ENCODE assay signal across 8 cellular contexts in genomic region chr13:21176982-21177284, GRCh38. TPM values are rescaled to one million over a fixed set of nuclear protein-coding genes. Genes with fewer than 3 reads are reported as not detected.
DNase-seq lines count a peak whose midpoint lies in the region; ATAC-seq and TF ChIP-seq lines count a peak whose summit lies in the region.

No MANE protein-coding gene starts in this region.

- H3K9me3 Mint-ChIP-seq in activated naive CD4-positive, alpha-beta T cell treated with anti-CD3 and anti-CD28 coated beads, Interleukin-2, amount 10 ng/mL, durations not matched to agents 7 days and 5 days = no peaks in the 10 kb centered on the region
- no peaks in the 10 kb centered on the region for H3K9me3 Mint-ChIP-seq in stimulated activated naive B cell treated with anti-CD40 and anti-IgM and Interleukin-4, amounts not matched to agents 10 μg/mL and 1 μg/mL and 100 μg/mL, for 72 hours

- H3K27me3 Mint-ChIP-seq in activated naive CD4-positive, alpha-beta T cell treated with anti-CD3 and anti-CD28 coated beads, Interleukin-2, amount 10 ng/mL, durations not matched to agents 7 days and 5 days = peaks cover 6% of the 10 kb centered on the region
- H3K27me3 Mint-ChIP-seq in stimulated activated naive B cell treated with anti-CD40 and anti-IgM and Interleukin-4, amounts not matched to agents 10 μg/mL and 1 μg/mL and 100 μg/mL, for 72 hours = no peaks in the 10 kb centered on the region

- no peak for TF ChIP-seq CTCF in A673 (conservative IDR thresholded peaks at IDR 0.05; ENCODE audit: low read depth, low read length)

- intact Hi-C loops in A673 (cut with micrococcal nuclease; ENCODE audit: unreplicated experiment) = loop anchor here (10.0 kb wide), 1 partner anchor 682 kb away; no protein-coding TSS in a partner anchor

- no peak for DNase-seq in A673 (ENCODE audit: low spot score)
- no peak for DNase-seq in activated naive CD4-positive, alpha-beta T cell treated with anti-CD3 and anti-CD28 coated beads, Interleukin-2, amount 10 ng/mL, durations not matched to agents 7 days and 5 days
- DNase-seq in stimulated activated naive B cell treated with anti-CD40 and anti-IgM and Interleukin-4, amounts not matched to agents 10 μg/mL and 1 μg/mL and 100 μg/mL, for 72 hours = no peak
- DNase-seq in AG20443 (ENCODE audit: low spot score) = no peak
- no peak for DNase-seq in DMS53 (lab: John Stamatoyannopoulos, UW)

- CTCF ChIA-PET in A673 (lab: Charles Lee) = no interaction called here
- CTCF ChIA-PET in activated naive CD4-positive, alpha-beta T cell treated with anti-CD3 and anti-CD28 coated beads, Interleukin-2, amount 10 ng/mL, durations not matched to agents 7 days and 5 days (lab: Charles Lee) = interaction anchor here (0.7 to 2.4 kb wide), 3 partner anchors 66 to 300 kb away, joined by 4 to 13 read pairs (median 10); no protein-coding TSS in a partner anchor

- no TSS peak for BruUV-seq in A673 (replicated peaks; lab: Mats Ljungman, UMichigan)

- H3K36me3 ChIP-seq in A673 (ENCODE audit: insufficient read depth, low read length, poor library complexity, severe bottlenecking) = peaks cover 23% of the 10 kb centered on the region
- H3K36me3 ChIP-seq in iPS-15b (ENCODE audit: control insufficient read depth, insufficient read depth, low read length) = no peaks in the 10 kb centered on the region

- H3K4me1 ChIP-seq in A673 (ENCODE audit: insufficient read depth, low read length, poor library complexity, severe bottlenecking) = peaks cover 33% of the 10 kb centered on the region
- H3K4me1 ChIP-seq in iPS-15b (ENCODE audit: control insufficient read depth, insufficient read depth, low read length) = peaks cover 4% of the 10 kb centered on the region

- H3K9ac ChIP-seq in iPS-15b (ENCODE audit: low read depth, low read length) = peak overlapping the region; percentile 98

- H3K36me3 Mint-ChIP-seq in activated naive CD4-positive, alpha-beta T cell treated with anti-CD3 and anti-CD28 coated beads, Interleukin-2, amount 10 ng/mL, durations not matched to agents 7 days and 5 days = peaks cover 21% of the 10 kb centered on the region
- H3K36me3 Mint-ChIP-seq in stimulated activated naive B cell treated with anti-CD40 and anti-IgM and Interleukin-4, amounts not matched to agents 10 μg/mL and 1 μg/mL and 100 μg/mL, for 72 hours = peaks cover 3 to 7% of the 10 kb centered on the region in 2 donors

- H3K4me1 Mint-ChIP-seq in activated naive CD4-positive, alpha-beta T cell treated with anti-CD3 and anti-CD28 coated beads, Interleukin-2, amount 10 ng/mL, durations not matched to agents 7 days and 5 days = peaks cover 38% of the 10 kb centered on the region
- peaks cover 4 to 19% of the 10 kb centered on the region in 2 donors for H3K4me1 Mint-ChIP-seq in stimulated activated naive B cell treated with anti-CD40 and anti-IgM and Interleukin-4, amounts not matched to agents 10 μg/mL and 1 μg/mL and 100 μg/mL, for 72 hours

- H3K4me3 ChIP-seq in A673 (ENCODE audit: low read depth, low read length, poor library complexity, severe bottlenecking) (peak overlapping the region; percentile 70), iPS-15b (ENCODE audit: low read depth, low read length) (peak overlapping the region; percentile 58)

- peak overlapping the region; percentile 96 for H3K27ac Mint-ChIP-seq in activated naive CD4-positive, alpha-beta T cell treated with anti-CD3 and anti-CD28 coated beads, Interleukin-2, amount 10 ng/mL, durations not matched to agents 7 days and 5 days
- peak overlapping the region; percentile 99 for H3K27ac Mint-ChIP-seq in stimulated activated naive B cell treated with anti-CD40 and anti-IgM and Interleukin-4, amounts not matched to agents 10 μg/mL and 1 μg/mL and 100 μg/mL, for 72 hours

- H3K27me3 ChIP-seq in A673 (replicated peaks; ENCODE audit: insufficient read depth, low read depth, low read length, poor library complexity) (no peaks in the 10 kb centered on the region), iPS-15b (ENCODE audit: control insufficient read depth, insufficient read depth, low read length) (no peaks in the 10 kb centered on the region)

- H3K9me3 ChIP-seq in A673 (ENCODE audit: low read depth, low read length, poor library complexity, severe bottlenecking) (no peaks in the 10 kb centered on the region), iPS-15b (ENCODE audit: control insufficient read depth, insufficient read depth, low read length) (no peaks in the 10 kb centered on the region)

- POLR2A ChIA-PET in A673 (lab: Charles Lee; ENCODE audit: low non-redundant PET) = interaction anchor here (0.6 kb wide), 1 partner anchor 24 kb away, joined by 3 read pairs; no protein-coding TSS in a partner anchor

- peak overlapping the region; percentile 98 for H3K27ac ChIP-seq in A673 (ENCODE audit: low read depth, low read length, poor library complexity, severe bottlenecking)

- ATAC-seq in GM19023 (IDR thresholded peaks at IDR 0.05; ENCODE audit: unreplicated experiment) (peak; percentile 34), HG03135 (IDR thresholded peaks at IDR 0.05; ENCODE audit: unreplicated experiment) (peak; percentile 30)
- peak; percentile 48 to 54 for ATAC-seq in stimulated activated naive B cell treated with anti-CD40 and anti-IgM and Interleukin-4, amounts not matched to agents 10 μg/mL and 1 μg/mL and 100 μg/mL, for 72 hours (replicated peaks)

- peak overlapping the region; percentile 97 for H3K4me3 Mint-ChIP-seq in activated naive CD4-positive, alpha-beta T cell treated with anti-CD3 and anti-CD28 coated beads, Interleukin-2, amount 10 ng/mL, durations not matched to agents 7 days and 5 days
- peak overlapping the region; percentile 99 to 100 for H3K4me3 Mint-ChIP-seq in stimulated activated naive B cell treated with anti-CD40 and anti-IgM and Interleukin-4, amounts not matched to agents 10 μg/mL and 1 μg/mL and 100 μg/mL, for 72 hours

RNA-seq across cellular contexts. Expression of gene MRPL57, which starts 0.5 kb away (rescaled TPM):
- 53.1 and 53.3 TPM in 2 replicates for total RNA-seq in A673 (2021)

RNA-seq across cellular contexts. Expression of gene SKA3, which starts 0.6 kb away (rescaled TPM):
- 93.3 and 109 TPM in 2 replicates for total RNA-seq in A673 (2021)

RNA-seq across cellular contexts. Expression of gene SAP18, which starts 37.0 kb away (rescaled TPM):
- total RNA-seq in A673 (2021) = 465 and 474 TPM in 2 replicates
